ENCODE assay signal across 8 cellular contexts in genomic region chr12:113462117-113462774, GRCh38. TPM values are rescaled to one million over a fixed set of nuclear protein-coding genes. Genes with fewer than 3 reads are reported as not detected.
A peak's percentile ranks its signal among the peaks of the same experiment; 100 is the strongest.
DNase-seq lines count a peak whose midpoint lies in the region; ATAC-seq, FAIRE-seq and TF ChIP-seq lines count a peak whose summit lies in the region.

No MANE protein-coding gene starts in this region.

- TF ChIP-seq POLR2A in gastroesophageal sphincter (IDR thresholded peaks at IDR 0.05) = no peak

- peak; percentile 76 for TF ChIP-seq CTCF in DND-41 (IDR thresholded peaks at IDR 0.05; ENCODE audit: borderline replicate concordance, extremely low read depth, low read length, poor library complexity, severe bottlenecking)
- peak; percentile 83 for TF ChIP-seq CTCF in RWPE2 (IDR thresholded peaks at IDR 0.05; ENCODE audit: poor library complexity, severe bottlenecking)
- peak in 3 of 4 experiments; percentile 54 to 81 (median 62) for TF ChIP-seq CTCF in gastroesophageal sphincter (IDR thresholded peaks at IDR 0.05)
- TF ChIP-seq CTCF in pancreas (IDR thresholded peaks at IDR 0.05) = peak; percentile 69 to 79 (median 74)

- H2AFZ ChIP-seq in DND-41 (ENCODE audit: low read depth, low read length) = no peak overlapping the region

- DNase-seq in DND-41 = peak; percentile 49
- DNase-seq in KG1 (lab: John Stamatoyannopoulos, UW) = peak; percentile 30
- no peak for DNase-seq in RWPE2 (ENCODE audit: low spot score)
- peak; percentile 86 for DNase-seq in activated effector memory CD4-positive, alpha-beta T cell treated with anti-CD3 and anti-CD28 coated beads, Interleukin-2, amount 50 U/mL, for 16 hours
- DNase-seq in pancreas = peak; percentile 59 to 93 (median 80)

- no peak for FAIRE-seq in pancreas (lab: Jason Lieb, UNC)

- no peak for TF ChIP-seq EP300 in gastroesophageal sphincter (IDR thresholded peaks at IDR 0.05)

- no peaks in the 10 kb centered on the region for H3K27me3 ChIP-seq in DND-41 (ENCODE audit: insufficient read depth, low read length, poor library complexity)
- H3K27me3 ChIP-seq in RWPE2 (ENCODE audit: insufficient read depth, poor library complexity, severe bottlenecking) = peaks cover 61% of the 10 kb centered on the region
- peaks cover 96% of the 10 kb centered on the region for H3K27me3 ChIP-seq in gastroesophageal sphincter
- H3K27me3 ChIP-seq in pancreas = peaks cover 8 to 43% (median 15%) of the 10 kb centered on the region in 4 donors
- peaks cover 53% of the 10 kb centered on the region for H3K27me3 ChIP-seq in thymus (ENCODE audit: control insufficient read depth, insufficient read depth)

- H3K9me3 ChIP-seq in DND-41 (ENCODE audit: insufficient read depth, low read length, severe bottlenecking) = no peaks in the 10 kb centered on the region
- no peaks in the 10 kb centered on the region for H3K9me3 ChIP-seq in RWPE2 (ENCODE audit: severe bottlenecking)
- no peaks in the 10 kb centered on the region for H3K9me3 ChIP-seq in gastroesophageal sphincter
- H3K9me3 ChIP-seq in pancreas = no peaks in the 10 kb centered on the region
- H3K9me3 ChIP-seq in thymus (ENCODE audit: control insufficient read depth) = no peaks in the 10 kb centered on the region

- WGBS in gastroesophageal sphincter (ENCODE audit: low coverage in 1 of 2), 2 donors = 10 to 27% methylated on average over 10 to 17 of the region's 25 CpGs
- WGBS in pancreas, 2 donors = 15 to 20% methylated on average over 25 of the region's 25 CpGs
- WGBS in thymus = 11% methylated on average over 25 of the region's 25 CpGs

- ATAC-seq in DND-41 (ENCODE audit: insufficient read depth, low read depth) = peak; percentile 63; the same call in 2 of the 3 replicates
- ATAC-seq in RWPE2 (ENCODE audit: low read depth) = peak; percentile 65
- peak; percentile 74 for ATAC-seq in gastroesophageal sphincter
- peak; percentile 91 to 96 (median 92) for ATAC-seq in pancreas
- no peak for ATAC-seq in HG02852 (IDR thresholded peaks at IDR 0.05; ENCODE audit: unreplicated experiment)

- no peak overlapping the region for H3K4me3 ChIP-seq in DND-41 (ENCODE audit: low read depth in 1 of 2, low read length in 2 of 2)
- H3K4me3 ChIP-seq in RWPE2 (ENCODE audit: severe bottlenecking) = no peak overlapping the region
- peak overlapping the region in 1 of 2 donors; percentile 39 for H3K4me3 ChIP-seq in gastroesophageal sphincter
- H3K4me3 ChIP-seq in pancreas = peak overlapping the region in 1 of 4 donors; percentile 23
- H3K4me3 ChIP-seq in thymus (ENCODE audit: low read length) = peak overlapping the region; percentile 7

- H3K27ac ChIP-seq in DND-41 (ENCODE audit: low read length) (no peak overlapping the region), RWPE2 (ENCODE audit: poor library complexity, severe bottlenecking) (no peak overlapping the region), gastroesophageal sphincter (no peak overlapping the region), pancreas (no peak overlapping the region), thymus (ENCODE audit: low read depth) (no peak overlapping the region)

- no peaks in the 10 kb centered on the region for H4K20me1 ChIP-seq in DND-41 (ENCODE audit: insufficient read depth, low read length)

- no peak overlapping the region for H3K9ac ChIP-seq in DND-41 (ENCODE audit: low read depth, low read length)

- H3K4me2 ChIP-seq in DND-41 (ENCODE audit: insufficient read depth, low read length) = no peak overlapping the region

- H3K36me3 ChIP-seq in DND-41 (ENCODE audit: insufficient read depth, low read length) (no peaks in the 10 kb centered on the region), RWPE2 (ENCODE audit: low read depth) (no peaks in the 10 kb centered on the region), gastroesophageal sphincter (no peaks in the 10 kb centered on the region), pancreas (no peaks in the 10 kb centered on the region), thymus (ENCODE audit: control insufficient read depth, insufficient read depth) (no peaks in the 10 kb centered on the region)

- H3K79me2 ChIP-seq in DND-41 (ENCODE audit: insufficient read depth, low read length) = no peaks in the 10 kb centered on the region

- intact Hi-C loops in pancreas (cut with DNase I) = loop anchor here in 1 of 3 donors (5.0 kb wide), 1 partner anchor 450 kb away; no protein-coding TSS in a partner anchor

- H3K4me1 ChIP-seq in DND-41 (ENCODE audit: insufficient read depth, low read length) (no peaks in the 10 kb centered on the region), RWPE2 (ENCODE audit: insufficient read depth, poor library complexity, severe bottlenecking) (no peaks in the 10 kb centered on the region), gastroesophageal sphincter (peaks cover 0 to 47% (median 28%) of the 10 kb centered on the region in 3 donors), pancreas (peaks cover 3 to 14% (median 6%) of the 10 kb centered on the region in 3 donors), thymus (ENCODE audit: control insufficient read depth, insufficient read depth, low read length) (no peaks in the 10 kb centered on the region)

RNA-seq across cellular contexts. Expression of gene LHX5, which starts 9.4 kb away (rescaled TPM):
- total RNA-seq in gastroesophageal sphincter (not detected), pancreas (not detected)
- polyA plus RNA-seq in pancreas (not detected), thymus (0.05 TPM)

RNA-seq across cellular contexts. Expression of gene SDSL, which starts 40.1 kb away (rescaled TPM):
- total RNA-seq in gastroesophageal sphincter (1 to 10 TPM; 1.1 to 7.5 (median 2.6) TPM), pancreas (10 to 100 TPM in 2 of 6 donors, 1 to 10 TPM in 4; 5.4 to 13.2 (median 8.3) TPM)
- polyA plus RNA-seq in pancreas (10 to 100 TPM; 10.4 to 14.2 TPM), thymus (13.1 TPM)

RNA-seq across cellular contexts. Expression of gene SDS, which starts 58.6 kb away (rescaled TPM):
- total RNA-seq in gastroesophageal sphincter (1 to 10 TPM in 1 of 4 donors, under 1 TPM in 1, not detected in 2; 0.39 to 5.5 TPM), pancreas (1 to 10 TPM in 2 of 6 donors, under 1 TPM in 2, not detected in 2; 0.14 to 3.4 (median 1.8) TPM)
- polyA plus RNA-seq in pancreas (under 1 TPM; 0.21 to 0.30 TPM), thymus (26.3 TPM)
